Comparison of ENCODE assay signal across 8 cellular contexts in genomic region chr16:30585022-30585399, GRCh38. TPM values are rescaled to one million over a fixed set of nuclear protein-coding genes. Genes with fewer than 3 reads are reported as not detected.
DNase-seq lines count a peak whose midpoint lies in the region; ATAC-seq, FAIRE-seq and TF ChIP-seq lines count a peak whose summit lies in the region.

No MANE protein-coding gene starts in this region.

- POLR2A ChIA-PET in H1 (lab: Charles Lee; ENCODE audit: partially characterized antibody): interaction anchor here (0.7 to 5.9 kb wide), 17 partner anchors 9 to 167 kb away, joined by 3 to 45 read pairs (median 4); partner anchors contain the start of genes ZNF688, ZNF689, ZNF747 and ZNF764

- H4K20me1 ChIP-seq in H1 (replicated peaks in 1 of 2; ENCODE audit: control insufficient read depth in 1 of 2, insufficient read depth in 2 of 2, low read length in 2 of 2): peaks cover 0 to 3% of the 10 kb centered on the region in 2 experiments

- H3K27me3 Mint-ChIP-seq in neural crest cell (ENCODE audit: low read depth): no peaks in the 10 kb centered on the region

- H4K91ac ChIP-seq in H1 (replicated peaks; ENCODE audit: insufficient read length, low read length): peak overlapping the region; percentile 80

- peak overlapping the region; percentile 97 for H3K56ac ChIP-seq in H1 (replicated peaks; ENCODE audit: insufficient read length, low read depth, low read length)

- H3K4me3 Mint-ChIP-seq in neural crest cell: peak overlapping the region; percentile 90

- H3K23ac ChIP-seq in H1 (ENCODE audit: insufficient read length): no peak overlapping the region

- peaks cover 7% of the 10 kb centered on the region; the same call in 1 of the 2 replicates for H3K23me2 ChIP-seq in H1 (ENCODE audit: low read depth, low read length)

- peak overlapping the region; percentile 50 to 80 for H3K4me2 ChIP-seq in H1 (ENCODE audit: insufficient read depth in 1 of 2, low read depth in 2 of 2, low read length in 2 of 2)

- no peak overlapping the region for H3K14ac ChIP-seq in H1 (ENCODE audit: insufficient read length)

- ATAC-seq in HG02678 (IDR thresholded peaks at IDR 0.05; ENCODE audit: unreplicated experiment) (peak; percentile 16), HG02981 (IDR thresholded peaks at IDR 0.05; ENCODE audit: unreplicated experiment) (no peak)

- CTCF ChIA-PET in H1 (lab: Charles Lee; ENCODE audit: partially characterized antibody): interaction anchor here (1.0 to 4.5 kb wide), 8 partner anchors 13 to 182 kb away, joined by 3 to 17 read pairs (median 4); partner anchors contain the start of gene ZNF764

- H4K8ac ChIP-seq in H1 (ENCODE audit: extremely low read depth, insufficient read depth, low read length): peak overlapping the region; percentile 91; the same call in 1 of the 2 replicates

- TF ChIP-seq CTCF in H1 (IDR thresholded peaks at IDR 0.05; ENCODE audit: control extremely low read depth in 1 of 3, insufficient read depth in 1 of 3, low read depth in 1 of 3, low read length in 3 of 3): no peak
- no peak for TF ChIP-seq CTCF in neural crest cell (conservative IDR thresholded peaks at IDR 0.05)

- 1% methylated on average over 12 of the region's 23 CpGs; no CpG with 5 or more reads in 1 of the 2 experiments for WGBS in H1 (ENCODE audit: extremely low coverage in 1 of 2, insufficient coverage in 1 of 2, insufficient read length in 1 of 2, insufficient replicate concordance in 2 of 2, low coverage in 1 of 2, low lambda C conversion rate in 2 of 2, missing lambda C conversion rate in 1 of 2), 2 experiments

- TF ChIP-seq EP300 in H1 (IDR thresholded peaks at IDR 0.05; ENCODE audit: borderline replicate concordance in 1 of 2, low read depth in 2 of 2, low read length in 2 of 2): no peak

- peak overlapping the region; percentile 83 for H3K18ac ChIP-seq in H1 (ENCODE audit: extremely low read depth, low read length)

- peaks cover 15% of the 10 kb centered on the region for H3K36me3 Mint-ChIP-seq in neural crest cell (ENCODE audit: low read depth)

- peak overlapping the region; percentile 73 for H3K27ac Mint-ChIP-seq in neural crest cell (ENCODE audit: unreplicated experiment)

- peak overlapping the region in 3 of 4 experiments; percentile 79 to 84 (median 81); a peak in 6 of 7 replicates for H3K9ac ChIP-seq in H1 (replicated peaks in 1 of 4; ENCODE audit: extremely low read depth in 1 of 4, low read depth in 3 of 4, low read length in 3 of 4)

- no peak overlapping the region for H2BK20ac ChIP-seq in H1 (ENCODE audit: low read length)

- no peaks in the 10 kb centered on the region for H3K9me3 Mint-ChIP-seq in neural crest cell

- H2AK5ac ChIP-seq in H1 (ENCODE audit: low read depth, low read length): no peak overlapping the region

- peak overlapping the region; percentile 78; the same call in 1 of the 2 replicates for H2BK5ac ChIP-seq in H1 (ENCODE audit: low read depth, low read length)

- TF ChIP-seq RAD21 in H1 (IDR thresholded peaks at IDR 0.05 in 1 of 2, conservative IDR thresholded peaks at IDR 0.05 in 1 of 2; ENCODE audit: low read depth in 2 of 2, low read length in 2 of 2): no peak

- H3K27ac ChIP-seq in H1 (ENCODE audit: low read depth, low read length): peak overlapping the region; percentile 86

- H2BK120ac ChIP-seq in H1 (replicated peaks; ENCODE audit: low read depth, low read length): peak overlapping the region; percentile 90

- no peak overlapping the region for H2BK12ac ChIP-seq in H1 (ENCODE audit: low read depth, low read length)

- H3K27me3 ChIP-seq in H1 (replicated peaks in 1 of 4; ENCODE audit: control insufficient read depth in 3 of 4, extremely low read depth in 1 of 4, insufficient read depth in 3 of 4, low read length in 3 of 4): no peaks in the 10 kb centered on the region

- peaks cover 4 to 24% (median 14%) of the 10 kb centered on the region in 4 experiments; a peak in 7 of 8 replicates for H3K36me3 ChIP-seq in H1 (ENCODE audit: control insufficient read depth in 2 of 4, insufficient read depth in 4 of 4, low read length in 3 of 4)

- peak in 1 of 2 experiments; percentile 65; a peak in 1 of 3 replicates for TF ChIP-seq POLR2A in H1 (IDR thresholded peaks at IDR 0.05; ENCODE audit: control extremely low read depth in 1 of 2, low read depth in 2 of 2, low read length in 2 of 2)

- no peak for FAIRE-seq in H1 (lab: Jason Lieb, UNC)

- H2AFZ ChIP-seq in H1 (ENCODE audit: low read length): no peak overlapping the region

- H3K79me1 ChIP-seq in H1 (ENCODE audit: low read depth, low read length): peaks cover 9% of the 10 kb centered on the region

- H3K9me3 ChIP-seq in H1 (ENCODE audit: insufficient read depth in 2 of 2, low read depth in 1 of 2, low read length in 1 of 2): no peaks in the 10 kb centered on the region

- peaks cover 28% of the 10 kb centered on the region for H3K4me1 Mint-ChIP-seq in neural crest cell

- H3K4ac ChIP-seq in H1 (replicated peaks; ENCODE audit: insufficient read length, low read depth, low read length): no peak overlapping the region

- peaks cover 0 to 8% of the 10 kb centered on the region in 2 experiments; a peak in 2 of 4 replicates for H3K79me2 ChIP-seq in H1 (ENCODE audit: control insufficient read depth in 1 of 2, insufficient read depth in 2 of 2, low read length in 2 of 2)

- no peak overlapping the region for H2BK15ac ChIP-seq in H1 (ENCODE audit: low read length)

- H4K5ac ChIP-seq in H1 (ENCODE audit: insufficient read length, low read depth, low read length): peak overlapping the region; percentile 32

- peak; percentile 36 for DNase-seq in activated CD4-positive, alpha-beta T cell treated with anti-CD3 and anti-CD28 coated beads for 48 hours
- DNase-seq in activated CD4-positive, alpha-beta T cell treated with anti-CD3 and anti-CD28 coated beads for 4 hours: no peak
- peak; percentile 63 for DNase-seq in OCI-M1 (lab: John Stamatoyannopoulos, UW)
- peak in 1 of 2 experiments; percentile 61 for DNase-seq in H1 (ENCODE audit: low read depth in 1 of 2, low spot score in 2 of 2)
- DNase-seq in neural crest cell (ENCODE audit: low read depth, low spot score): no peak
- DNase-seq in NCI-H187 (lab: John Stamatoyannopoulos, UW): no peak

- no peaks in the 10 kb centered on the region; a peak in 3 of 7 replicates for H3K4me1 ChIP-seq in H1 (replicated peaks in 1 of 4; ENCODE audit: control insufficient read depth in 3 of 4, insufficient read depth in 4 of 4, low read length in 3 of 4)

- H3K4me3 ChIP-seq in H1 (ENCODE audit: extremely low read depth in 1 of 4, insufficient read depth in 2 of 4, low read depth in 3 of 4, low read length in 4 of 4): peak overlapping the region; percentile 78 to 89 (median 84)

RNA-seq across cellular contexts. Expression of gene ZNF785, which starts 0.5 kb away (rescaled TPM):
- total RNA-seq in H1 (2021; fragmentation: NEBNext Ultra II Directional; extraction: Animal tissue kit (Norgen Biotek cat#: 25700)): 12.9 and 14.8 TPM in 2 replicates
- 8.6 and 11.7 TPM in 2 replicates for polyA plus RNA-seq in H1 (2011; rRNA removed)
- 13.3 TPM for polyA plus RNA-seq in H1 (2011; cell fraction: cytosol; rRNA removed)
- 14.2 TPM for polyA plus RNA-seq in H1 (2011; cell fraction: nucleus; rRNA removed)
- 7.3 to 12.2 TPM (median 10.2 TPM) in 4 replicates for polyA plus RNA-seq in H1 (2012, experiment 1 of 2)
- 5.7 TPM for polyA plus RNA-seq in H1 (2012, experiment 2 of 2)
- polyA plus RNA-seq in H1 (2013, experiment 1 of 2): 8.0 TPM
- polyA plus RNA-seq in H1 (2013, experiment 2 of 2): 7.3 TPM
- polyA minus RNA-seq in H1 (2011; rRNA and poly(A)+ RNA removed): 6.1 and 6.8 TPM in 2 replicates
- polyA minus RNA-seq in H1 (2011; cell fraction: cytosol; rRNA and poly(A)+ RNA removed): 6.2 TPM
- polyA minus RNA-seq in H1 (2011; cell fraction: nucleus; rRNA and poly(A)+ RNA removed): 14.3 TPM
- 37.6 and 38.3 TPM in 2 replicates for total RNA-seq in neural crest cell

RNA-seq across cellular contexts. Expression of gene ZNF688, which starts 13.5 kb away (rescaled TPM):
- total RNA-seq in H1 (2021; fragmentation: NEBNext Ultra II Directional; extraction: Animal tissue kit (Norgen Biotek cat#: 25700)): 3.5 and 3.7 TPM in 2 replicates
- polyA plus RNA-seq in H1 (2011; rRNA removed): 2.7 and 6.3 TPM in 2 replicates
- 3.3 TPM for polyA plus RNA-seq in H1 (2011; cell fraction: cytosol; rRNA removed)
- 5.4 TPM for polyA plus RNA-seq in H1 (2011; cell fraction: nucleus; rRNA removed)
- 3.0 to 4.6 TPM (median 3.6 TPM) in 4 replicates for polyA plus RNA-seq in H1 (2012, experiment 1 of 2)
- polyA plus RNA-seq in H1 (2012, experiment 2 of 2): 1.7 TPM
- 3.8 TPM for polyA plus RNA-seq in H1 (2013, experiment 1 of 2)
- polyA plus RNA-seq in H1 (2013, experiment 2 of 2): 2.6 TPM
- polyA minus RNA-seq in H1 (2011; rRNA and poly(A)+ RNA removed): 0.63 TPM in 2 replicates
- polyA minus RNA-seq in H1 (2011; cell fraction: cytosol; rRNA and poly(A)+ RNA removed): 3.4 TPM
- 3.1 TPM for polyA minus RNA-seq in H1 (2011; cell fraction: nucleus; rRNA and poly(A)+ RNA removed)
- 13.4 and 14.3 TPM in 2 replicates for total RNA-seq in neural crest cell

RNA-seq across cellular contexts. Expression of gene ZNF689, which starts 25.2 kb away (rescaled TPM):
- 14.2 and 14.3 TPM in 2 replicates for total RNA-seq in H1 (2021; fragmentation: NEBNext Ultra II Directional; extraction: Animal tissue kit (Norgen Biotek cat#: 25700))
- 15.3 and 19.0 TPM in 2 replicates for polyA plus RNA-seq in H1 (2011; rRNA removed)
- 12.5 TPM for polyA plus RNA-seq in H1 (2011; cell fraction: cytosol; rRNA removed)
- polyA plus RNA-seq in H1 (2011; cell fraction: nucleus; rRNA removed): 10.7 TPM
- polyA plus RNA-seq in H1 (2012, experiment 1 of 2): 9.2 to 11.6 TPM (median 11.0 TPM) in 4 replicates
- 15.1 TPM for polyA plus RNA-seq in H1 (2012, experiment 2 of 2)
- 9.9 TPM for polyA plus RNA-seq in H1 (2013, experiment 1 of 2)
- polyA plus RNA-seq in H1 (2013, experiment 2 of 2): 9.7 TPM
- polyA minus RNA-seq in H1 (2011; rRNA and poly(A)+ RNA removed): 14.8 and 15.0 TPM in 2 replicates
- 24.1 TPM for polyA minus RNA-seq in H1 (2011; cell fraction: cytosol; rRNA and poly(A)+ RNA removed)
- 9.4 TPM for polyA minus RNA-seq in H1 (2011; cell fraction: nucleus; rRNA and poly(A)+ RNA removed)
- 23.0 and 23.2 TPM in 2 replicates for total RNA-seq in neural crest cell

RNA-seq across cellular contexts. Expression of gene ZNF764, which starts 26.8 kb away (rescaled TPM):
- total RNA-seq in H1 (2021; fragmentation: NEBNext Ultra II Directional; extraction: Animal tissue kit (Norgen Biotek cat#: 25700)): 7.7 and 8.4 TPM in 2 replicates
- polyA plus RNA-seq in H1 (2011; rRNA removed): 5.7 and 8.3 TPM in 2 replicates
- polyA plus RNA-seq in H1 (2011; cell fraction: cytosol; rRNA removed): 5.5 TPM
- 8.2 TPM for polyA plus RNA-seq in H1 (2011; cell fraction: nucleus; rRNA removed)
- polyA plus RNA-seq in H1 (2012, experiment 1 of 2): 4.7 to 5.7 TPM (median 5.0 TPM) in 4 replicates
- polyA plus RNA-seq in H1 (2012, experiment 2 of 2): 5.7 TPM
- polyA plus RNA-seq in H1 (2013, experiment 1 of 2): 4.9 TPM
- polyA plus RNA-seq in H1 (2013, experiment 2 of 2): 4.6 TPM
- polyA minus RNA-seq in H1 (2011; rRNA and poly(A)+ RNA removed): 2.0 and 2.3 TPM in 2 replicates
- polyA minus RNA-seq in H1 (2011; cell fraction: cytosol; rRNA and poly(A)+ RNA removed): 7.2 TPM
- 4.4 TPM for polyA minus RNA-seq in H1 (2011; cell fraction: nucleus; rRNA and poly(A)+ RNA removed)
- 20.7 and 22.3 TPM in 2 replicates for total RNA-seq in neural crest cell

RNA-seq across cellular contexts. Expression of gene ZNF747, which starts 50.4 kb away (rescaled TPM):
- total RNA-seq in H1 (2021; fragmentation: NEBNext Ultra II Directional; extraction: Animal tissue kit (Norgen Biotek cat#: 25700)): 10.3 and 12.0 TPM in 2 replicates
- 9.9 and 10.7 TPM in 2 replicates for polyA plus RNA-seq in H1 (2011; rRNA removed)
- 8.8 TPM for polyA plus RNA-seq in H1 (2011; cell fraction: cytosol; rRNA removed)
- polyA plus RNA-seq in H1 (2011; cell fraction: nucleus; rRNA removed): 7.6 TPM
- 5.0 to 6.3 TPM (median 5.5 TPM) in 4 replicates for polyA plus RNA-seq in H1 (2012, experiment 1 of 2)
- 7.7 TPM for polyA plus RNA-seq in H1 (2012, experiment 2 of 2)
- polyA plus RNA-seq in H1 (2013, experiment 1 of 2): 5.0 TPM
- 5.1 TPM for polyA plus RNA-seq in H1 (2013, experiment 2 of 2)
- 6.0 and 6.5 TPM in 2 replicates for polyA minus RNA-seq in H1 (2011; rRNA and poly(A)+ RNA removed)
- polyA minus RNA-seq in H1 (2011; cell fraction: cytosol; rRNA and poly(A)+ RNA removed): 6.8 TPM
- polyA minus RNA-seq in H1 (2011; cell fraction: nucleus; rRNA and poly(A)+ RNA removed): 11.6 TPM
- total RNA-seq in neural crest cell: 10.5 and 11.3 TPM in 2 replicates

Comparison
In these comparisons a context has a peak if more than half of its experiments do, and no peak if none do; other contexts are left out.
1. DNase-seq: peak in activated CD4-positive, alpha-beta T cell treated with anti-CD3 and anti-CD28 coated beads for 48 hours (single experiment) and OCI-M1 (single experiment); none in activated CD4-positive, alpha-beta T cell treated with anti-CD3 and anti-CD28 coated beads for 4 hours (0 of 2), neural crest cell (single experiment) and NCI-H187 (0 of 2).